ENCODE assay signal across 8 cellular contexts in the genomic region with DNA sequence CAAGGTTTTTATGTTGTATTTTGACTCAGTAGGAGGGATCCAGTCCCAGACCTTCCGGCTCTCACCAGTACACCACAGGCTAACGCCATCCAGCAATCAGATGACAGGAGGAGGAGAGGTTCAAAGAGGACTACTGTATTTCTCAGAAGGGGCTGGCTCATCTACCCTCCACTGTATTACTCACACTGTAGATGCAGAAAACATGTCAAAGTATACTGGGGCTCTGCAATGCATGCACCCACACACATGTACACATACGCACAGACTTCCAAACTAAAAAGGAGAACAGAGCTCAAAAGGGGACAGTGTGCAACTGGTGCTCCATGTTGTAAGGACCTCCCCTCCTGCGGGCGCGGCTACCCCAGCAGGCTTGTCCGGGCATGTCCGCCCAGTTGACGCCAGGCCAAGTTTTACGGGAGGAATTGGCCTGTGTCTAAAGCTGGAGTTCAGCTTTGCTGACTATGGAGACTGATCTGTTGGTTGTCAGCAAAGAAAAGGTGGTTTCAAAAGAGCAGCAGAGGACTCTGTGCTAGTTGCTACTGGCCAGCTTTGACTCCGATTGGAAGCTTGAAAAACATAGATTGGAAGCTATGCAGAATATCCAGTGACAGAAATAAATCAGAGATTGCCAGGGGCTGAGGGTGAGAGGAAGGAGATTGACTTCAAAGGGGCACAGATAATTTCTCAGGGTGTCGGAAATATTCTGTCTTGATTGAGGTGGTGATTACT.
DNase-seq lines count a peak whose midpoint lies in the region; ATAC-seq and TF ChIP-seq lines count a peak whose summit lies in the region.

No MANE protein-coding gene starts in this region.

- H3K4me2 ChIP-seq in SU-DHL-6 (ENCODE audit: low read depth, low read length, poor library complexity, severe bottlenecking) = peak overlapping the region; percentile 83

- no peak for TF ChIP-seq CTCF in CD4-positive, alpha-beta T cell (IDR thresholded peaks at IDR 0.05)
- TF ChIP-seq CTCF in SU-DHL-6 (IDR thresholded peaks at IDR 0.05; ENCODE audit: insufficient read depth, low read length, poor library complexity, severe bottlenecking) (no peak), vagina (IDR thresholded peaks at IDR 0.05) (no peak)

- no peaks in the 10 kb centered on the region for H3K9me2 ChIP-seq in SU-DHL-6 (replicated peaks; ENCODE audit: insufficient read depth, low read length)

- intact Hi-C loops in CD4-positive, alpha-beta T cell (cut with DNase I, micrococcal nuclease) = no loop called here
- intact Hi-C loops in vagina (cut with DNase I) = no loop called here

- no peaks in the 10 kb centered on the region for H3K36me3 Mint-ChIP-seq in CD4-positive, alpha-beta T cell (ENCODE audit: low read depth)

- H4K20me1 ChIP-seq in SU-DHL-6 (ENCODE audit: low read depth, low read length) = no peaks in the 10 kb centered on the region

- H3F3A ChIP-seq in SU-DHL-6 (ENCODE audit: insufficient read depth) = peaks cover 25% of the 10 kb centered on the region

- H3K9me3 ChIP-seq in CD4-positive, alpha-beta T cell (ENCODE audit: control insufficient read depth, low read length) = no peaks in the 10 kb centered on the region
- H3K9me3 ChIP-seq in SU-DHL-6 (ENCODE audit: insufficient read depth, low read length) (peaks cover 3% of the 10 kb centered on the region; the same call in 1 of the 2 replicates), mucosa of stomach (ENCODE audit: control insufficient read depth, low read length) (no peaks in the 10 kb centered on the region), vagina (no peaks in the 10 kb centered on the region)

- H3K9ac ChIP-seq in SU-DHL-6 (ENCODE audit: low read length) = peak overlapping the region; percentile 61
- H3K9ac ChIP-seq in mucosa of stomach (ENCODE audit: low read length) = peak overlapping the region; percentile 42

- H3K36me3 ChIP-seq in SU-DHL-6 (ENCODE audit: low read length) = peaks cover 5% of the 10 kb centered on the region; the same call in 1 of the 2 replicates
- H3K36me3 ChIP-seq in mucosa of stomach (ENCODE audit: control insufficient read depth, insufficient read depth, low read length) = no peaks in the 10 kb centered on the region
- no peaks in the 10 kb centered on the region for H3K36me3 ChIP-seq in vagina

- peak; percentile 43 for ATAC-seq in CD4-positive, alpha-beta T cell (ENCODE audit: poor library complexity)
- no peak for ATAC-seq in HG03565 (IDR thresholded peaks at IDR 0.05; ENCODE audit: unreplicated experiment)

- no peak for DNase-seq in CD4-positive, alpha-beta T cell
- peak; percentile 93 for DNase-seq in LHCN-M2 (ENCODE audit: low read depth)
- peak; percentile 52 to 67 for DNase-seq in erythroblast (lab: John Stamatoyannopoulos, UW)
- DNase-seq in vagina (ENCODE audit: extremely low spot score in 2 of 2) = no peak
- no peak for DNase-seq in KG1 (lab: John Stamatoyannopoulos, UW)

- no peaks in the 10 kb centered on the region for H3K27me3 ChIP-seq in CD4-positive, alpha-beta T cell (ENCODE audit: control insufficient read depth, insufficient read depth, low read length)
- H3K27me3 ChIP-seq in SU-DHL-6 (ENCODE audit: low read length) (no peaks in the 10 kb centered on the region), mucosa of stomach (ENCODE audit: control insufficient read depth, insufficient read depth, low read length) (no peaks in the 10 kb centered on the region), vagina (no peaks in the 10 kb centered on the region)

- CTCF ChIA-PET in CD4-positive, alpha-beta T cell (lab: Charles Lee) = no interaction called here

- no peak overlapping the region for H3K27ac Mint-ChIP-seq in CD4-positive, alpha-beta T cell

- H3K4me3 ChIP-seq in SU-DHL-6 (ENCODE audit: insufficient read depth, low read length, poor library complexity, severe bottlenecking) (no peak overlapping the region), mucosa of stomach (ENCODE audit: low read length) (no peak overlapping the region), vagina (no peak overlapping the region)

- H3K9me3 Mint-ChIP-seq in CD4-positive, alpha-beta T cell = peaks cover 3% of the 10 kb centered on the region

- H3K27me3 Mint-ChIP-seq in CD4-positive, alpha-beta T cell = no peaks in the 10 kb centered on the region

- H3K4me1 ChIP-seq in mucosa of stomach (ENCODE audit: control insufficient read depth, insufficient read depth, low read length) (peaks cover 15% of the 10 kb centered on the region), vagina (peaks cover 41% of the 10 kb centered on the region)

- H3K27ac ChIP-seq in CD4-positive, alpha-beta T cell (ENCODE audit: low read depth, low read length) = no peak overlapping the region
- H3K27ac ChIP-seq in SU-DHL-6 (ENCODE audit: low read depth, low read length) (peak overlapping the region; percentile 94), vagina (peak overlapping the region; percentile 12)

- POLR2A ChIA-PET in CD4-positive, alpha-beta T cell (lab: Charles Lee) = no interaction called here

- no peak for TF ChIP-seq POLR2A in erythroblast (IDR thresholded peaks at IDR 0.05; ENCODE audit: low read length)
- no peak for TF ChIP-seq POLR2A in vagina (IDR thresholded peaks at IDR 0.05)

- H2AFZ ChIP-seq in SU-DHL-6 (ENCODE audit: low read depth, low read length, severe bottlenecking) = peak overlapping the region; percentile 66

- peaks cover 34% of the 10 kb centered on the region for H3K4me1 Mint-ChIP-seq in CD4-positive, alpha-beta T cell (ENCODE audit: low read depth)

- no peak overlapping the region for H3K4me3 Mint-ChIP-seq in CD4-positive, alpha-beta T cell

- H3K79me2 ChIP-seq in SU-DHL-6 (ENCODE audit: insufficient read depth, low read length) = no peaks in the 10 kb centered on the region

Comparison
In these comparisons a context has a peak if more than half of its experiments do, and no peak if none do; other contexts are left out.
1. DNase-seq: peak in LHCN-M2 (single experiment) and erythroblast (2 of 2); none in CD4-positive, alpha-beta T cell (0 of 10), vagina (0 of 2) and KG1 (single experiment).